Comparison of ENCODE assay signal across 15 cellular contexts in the genomic region with DNA sequence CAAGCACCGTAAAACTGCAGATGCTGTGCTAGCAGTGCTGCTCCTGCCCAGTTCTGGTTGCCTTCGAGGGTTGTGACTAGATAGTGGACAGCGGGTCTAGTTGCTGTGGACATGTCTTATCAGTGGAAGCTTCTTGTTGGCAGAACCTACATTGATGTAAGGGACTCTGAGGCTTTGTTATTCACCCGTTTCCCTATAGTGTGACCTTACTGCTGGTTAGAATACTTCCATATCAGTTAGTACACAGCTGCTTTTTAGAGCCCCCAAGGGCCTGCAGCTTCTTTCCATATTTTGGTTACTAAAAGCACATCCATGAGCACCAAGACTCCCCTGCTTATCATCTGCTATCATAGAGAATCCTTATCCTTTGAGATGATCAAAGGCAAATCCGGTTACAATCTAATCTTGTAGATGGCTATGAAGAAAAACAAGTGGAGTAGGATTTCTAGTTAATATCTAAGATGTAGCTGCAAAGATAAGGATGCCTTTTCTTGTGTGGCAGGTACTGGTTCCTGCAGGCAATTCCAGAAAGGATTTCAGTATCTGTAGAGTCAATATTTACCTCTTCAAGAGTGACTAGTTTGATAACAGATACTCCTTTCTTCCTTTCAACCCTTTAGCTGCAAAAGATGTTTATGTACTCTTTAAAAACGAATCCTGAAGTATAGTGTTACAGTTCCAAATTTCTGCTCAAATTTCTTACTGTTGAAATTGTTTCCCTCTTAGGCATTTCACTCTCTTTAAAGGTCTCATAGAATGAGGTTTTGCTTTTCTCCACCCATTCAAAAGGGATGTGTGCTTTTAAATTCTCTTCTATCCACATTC.
DNase-seq lines count a peak whose midpoint lies in the region; TF ChIP-seq lines count a peak whose summit lies in the region.
"Had no signal": no experiment of that assay in that cellular context is flagged by ENCODE, and none has a peak within 500 bp of the region (broad histone marks: within the 10 kb centered on the region; RNA-seq: fewer than 3 reads in every experiment).

No MANE protein-coding gene starts in this region.

- H3K4me1 Mint-ChIP-seq in T-helper 1 cell treated with Interleukin-12 subunit alpha and Interleukin-12 subunit beta and Interleukin-4 antibody, amounts not matched to agents 30 μg/mL and 1 μg/mL, for 36 hours (ENCODE audit: low read depth), result peaks cover 68% of the 10 kb centered on the region

- 21% methylated on average over 6 of the region's 6 CpGs for WGBS in hepatocyte (ENCODE audit: low lambda C conversion rate, missing lambda C conversion rate)

- H3K27me3 Mint-ChIP-seq in T-helper 1 cell treated with Interleukin-12 subunit alpha and Interleukin-12 subunit beta and Interleukin-4 antibody, amounts not matched to agents 30 μg/mL and 1 μg/mL, for 36 hours (ENCODE audit: low read depth), result no peaks in the 10 kb centered on the region
- H3K27me3 Mint-ChIP-seq: central memory CD8-positive, alpha-beta T cell; IgD-negative memory B cell had no signal

- H3K9me3 ChIP-seq in PC-9 (ENCODE audit: insufficient read depth, low read depth), result no peaks in the 10 kb centered on the region
- no peaks in the 10 kb centered on the region for H3K9me3 ChIP-seq in hepatocyte (ENCODE audit: low read depth)
- H3K9me3 ChIP-seq: neutrophil had no signal

- H3K36me3 Mint-ChIP-seq in T-helper 1 cell treated with Interleukin-12 subunit alpha and Interleukin-12 subunit beta and Interleukin-4 antibody, amounts not matched to agents 30 μg/mL and 1 μg/mL, for 36 hours (ENCODE audit: low read depth), result peaks cover 20% of the 10 kb centered on the region

- H3K9me2 ChIP-seq in PC-9 (ENCODE audit: insufficient read depth) (no peaks in the 10 kb centered on the region), hepatocyte (replicated peaks; ENCODE audit: insufficient read depth) (no peaks in the 10 kb centered on the region)

- H3K27me3 ChIP-seq in PC-9 (ENCODE audit: insufficient read depth, low read depth), result no peaks in the 10 kb centered on the region
- no peaks in the 10 kb centered on the region for H3K27me3 ChIP-seq in hepatocyte
- H3K27me3 ChIP-seq: neutrophil had no signal

- no TSS peak for BruUV-seq in PC-9 (replicated peaks; lab: Mats Ljungman, UMichigan)

- peak overlapping the region; percentile 32 for H3K27ac ChIP-seq in PC-9
- H3K27ac ChIP-seq in hepatocyte, result no peak overlapping the region

- DNase-seq in T-helper 1 cell, result no peak
- DNase-seq in CMK (ENCODE audit: low read depth), result peak; percentile 61
- DNase-seq in PC-9, result peak in 1 of 2 experiments; percentile 59
- no peak for DNase-seq in hepatocyte (ENCODE audit: low spot score)
- DNase-seq in stimulated activated naive CD4-positive, alpha-beta T cell treated with Interleukin-2 at 50 U/mL for 16 hours (lab: John Stamatoyannopoulos, UW), result no peak
- no peak for DNase-seq in NCI-H774 (lab: John Stamatoyannopoulos, UW)
- DNase-seq in GM13977 (ENCODE audit: low spot score), result no peak
- DNase-seq: H9; mammary epithelial cell; NCI-H1105; stimulated activated CD4-positive, alpha-beta T cell treated with anti-CD3 and anti-CD28 coated beads, Interleukin-2, amount 100 ng/mL, for 48 hours had no signal

- H2AFZ ChIP-seq in PC-9 (no peak overlapping the region), hepatocyte (no peak overlapping the region)

- H3K79me2 ChIP-seq in PC-9 (ENCODE audit: low read depth) (peaks cover 56% of the 10 kb centered on the region), hepatocyte (peaks cover 62% of the 10 kb centered on the region)

- no peak for TF ChIP-seq CTCF in PC-9 (conservative IDR thresholded peaks at IDR 0.05)
- TF ChIP-seq CTCF in hepatocyte (IDR thresholded peaks at IDR 0.05; ENCODE audit: poor library complexity), result no peak
- TF ChIP-seq CTCF in GM13977 (IDR thresholded peaks at IDR 0.05; ENCODE audit: extremely low read depth, insufficient read depth, missing control alignments), result no peak

- CTCF ChIA-PET in PC-9 (lab: Charles Lee), result interaction anchor here (0.6 kb wide), 1 partner anchor 16 kb away, joined by 3 read pairs; no protein-coding TSS in a partner anchor

- peak overlapping the region; percentile 3 for H3K4me3 Mint-ChIP-seq in T-helper 1 cell treated with Interleukin-12 subunit alpha and Interleukin-12 subunit beta and Interleukin-4 antibody, amounts not matched to agents 30 μg/mL and 1 μg/mL, for 36 hours
- H3K4me3 Mint-ChIP-seq: central memory CD8-positive, alpha-beta T cell; H9; IgD-negative memory B cell had no signal

- H3K27ac Mint-ChIP-seq in T-helper 1 cell treated with Interleukin-12 subunit alpha and Interleukin-12 subunit beta and Interleukin-4 antibody, amounts not matched to agents 30 μg/mL and 1 μg/mL, for 36 hours, result peak overlapping the region; percentile 37
- H3K27ac Mint-ChIP-seq: H9, IgD-negative memory B cell had no signal

- intact Hi-C loops in PC-9 (cut with micrococcal nuclease; ENCODE audit: unreplicated experiment), result no loop called here

- H3K4me2 ChIP-seq in PC-9 (peak overlapping the region; percentile 27; the same call in 1 of the 2 replicates), hepatocyte (peak overlapping the region; percentile 52)

- in situ Hi-C loops in GM13977 (cut with MboI; ENCODE audit: low pct_unique_long_range_greater_than_20kb, low sequenced_read_pairs, unreplicated experiment), result no loop called here

- H4K20me1 ChIP-seq in PC-9 (ENCODE audit: insufficient read depth) (peaks cover 20% of the 10 kb centered on the region), hepatocyte (ENCODE audit: insufficient read depth, poor library complexity, severe bottlenecking) (no peaks in the 10 kb centered on the region)

- POLR2A ChIA-PET in PC-9 (lab: Charles Lee; ENCODE audit: unreplicated experiment), result no interaction called here

- peaks cover 29% of the 10 kb centered on the region for H3K4me1 ChIP-seq in PC-9 (replicated peaks; ENCODE audit: insufficient read depth)
- peaks cover 28% of the 10 kb centered on the region for H3K4me1 ChIP-seq in hepatocyte (ENCODE audit: insufficient read depth)

- H3K36me3 ChIP-seq in PC-9 (ENCODE audit: low read depth) (peaks cover 11% of the 10 kb centered on the region; the same call in 1 of the 2 replicates), hepatocyte (replicated peaks; ENCODE audit: insufficient read depth, low read depth) (no peaks in the 10 kb centered on the region)
- H3K36me3 ChIP-seq: neutrophil had no signal

- no peaks in the 10 kb centered on the region for H3K9me3 Mint-ChIP-seq in T-helper 1 cell treated with Interleukin-12 subunit alpha and Interleukin-12 subunit beta and Interleukin-4 antibody, amounts not matched to agents 30 μg/mL and 1 μg/mL, for 36 hours
- H3K9me3 Mint-ChIP-seq: central memory CD8-positive, alpha-beta T cell; IgD-negative memory B cell had no signal

- H3K4me3 ChIP-seq in PC-9 (no peak overlapping the region), hepatocyte (no peak overlapping the region)

- H3F3A ChIP-seq in PC-9 (ENCODE audit: insufficient read depth, low read depth), result peaks cover 29% of the 10 kb centered on the region; the same call in 1 of the 2 replicates
